In the genomic region with DNA sequence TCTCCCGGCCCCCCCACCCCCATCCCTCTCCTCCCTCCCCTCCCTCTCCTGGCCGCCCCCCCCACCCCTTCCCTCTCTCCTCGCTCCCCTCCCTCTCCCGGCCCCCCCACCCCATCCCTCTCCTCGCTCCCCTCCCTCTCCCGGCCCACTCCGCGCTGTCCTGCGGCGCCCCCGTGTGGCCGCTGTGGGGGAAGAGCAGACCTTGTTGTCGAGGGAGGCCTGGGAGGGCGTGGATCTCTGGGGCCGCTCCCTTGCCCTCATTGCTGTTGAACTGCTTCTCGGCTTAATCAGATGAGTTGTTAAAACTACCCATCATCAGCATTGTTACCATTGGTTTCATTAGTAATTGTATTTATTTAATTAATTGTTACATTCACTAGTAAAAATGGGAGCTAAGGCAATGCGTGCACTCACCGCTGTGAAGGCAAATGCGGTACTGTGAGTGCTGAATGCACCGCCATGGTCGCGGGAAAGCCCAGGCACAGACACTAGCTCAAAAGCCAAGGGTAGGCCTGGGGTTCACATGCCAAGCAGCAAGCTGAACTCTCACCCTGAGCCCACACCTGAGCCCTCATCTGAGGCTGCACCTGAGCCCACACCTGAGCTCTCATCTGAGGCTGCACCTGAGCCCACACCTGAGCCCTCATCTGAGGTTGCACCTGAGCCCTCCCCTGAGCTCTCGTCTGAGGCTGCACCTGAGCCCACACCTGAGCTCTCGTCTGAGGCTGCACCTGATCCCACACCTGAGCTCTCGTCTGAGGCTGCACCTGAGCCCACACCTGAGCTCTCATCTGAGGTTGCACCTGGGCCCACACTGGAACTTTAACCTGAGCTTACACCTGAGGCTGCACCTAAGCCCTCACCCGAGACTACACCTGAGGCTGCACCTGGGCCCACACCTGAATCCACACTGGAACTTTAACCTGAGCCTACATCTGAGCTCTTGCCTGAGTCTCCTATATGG, we compare ENCODE assay signal across 9 cellular contexts. TPM values are rescaled to one million over a fixed set of nuclear protein-coding genes. Genes with fewer than 3 reads are reported as not detected.
DNase-seq lines count a peak whose midpoint lies in the region; ATAC-seq and TF ChIP-seq lines count a peak whose summit lies in the region.
"Had no signal": no experiment of that assay in that cellular context is flagged by ENCODE, and none has a peak within 500 bp of the region (broad histone marks: within the 10 kb centered on the region; RNA-seq: fewer than 3 reads in every experiment).

No MANE protein-coding gene starts in this region.

- no peaks in the 10 kb centered on the region for H3K36me3 ChIP-seq in hepatocyte (replicated peaks; ENCODE audit: insufficient read depth, low read depth)

- H3K9me3 ChIP-seq in hepatocyte (ENCODE audit: low read depth): no peaks in the 10 kb centered on the region

- ATAC-seq in GM18873 (IDR thresholded peaks at IDR 0.05; ENCODE audit: low FRiP score, unreplicated experiment) (no peak), HG02798 (IDR thresholded peaks at IDR 0.05; ENCODE audit: poor library complexity, unreplicated experiment) (no peak)

- H3K4me1 ChIP-seq in hepatocyte (ENCODE audit: insufficient read depth): peaks cover 4% of the 10 kb centered on the region

- no peak overlapping the region for H2AFZ ChIP-seq in hepatocyte

- no peaks in the 10 kb centered on the region for H4K20me1 ChIP-seq in hepatocyte (ENCODE audit: insufficient read depth, poor library complexity, severe bottlenecking)

- WGBS in hepatocyte (ENCODE audit: low lambda C conversion rate, missing lambda C conversion rate): 53% methylated on average over 18 of the region's 26 CpGs

- H3K27ac ChIP-seq in hepatocyte: no peak overlapping the region
- H3K27ac ChIP-seq: epithelial cell of prostate had no signal

- H3K9me2 ChIP-seq in hepatocyte (replicated peaks; ENCODE audit: insufficient read depth): no peaks in the 10 kb centered on the region

- DNase-seq in GM03348 (ENCODE audit: low spot score) (peak; percentile 94), NCI-H1092 (lab: John Stamatoyannopoulos, UW) (peak; percentile 67), T-helper 9 cell (peak; percentile 74), amygdala (lab: John Stamatoyannopoulos, UW) (peak in 36 of 56 donors; percentile 18 to 78 (median 53)), hepatocyte (ENCODE audit: low spot score) (peak; percentile 88)
- DNase-seq in stimulated activated CD4-positive, alpha-beta T cell treated with anti-CD3 and anti-CD28 coated beads, Interleukin-12 subunit alpha, Interleukin-12 subunit beta, amount 100 ng/mL, for 24 hours (ENCODE audit: low read depth in 2 of 2): peak; percentile 41 to 68

- TF ChIP-seq CTCF in hepatocyte (IDR thresholded peaks at IDR 0.05; ENCODE audit: poor library complexity): peak; percentile 74

- H3K4me3 ChIP-seq in hepatocyte: no peak overlapping the region

- no peaks in the 10 kb centered on the region for H3K27me3 ChIP-seq in hepatocyte

- H3K79me2 ChIP-seq in hepatocyte: no peaks in the 10 kb centered on the region

- H3K4me2 ChIP-seq in hepatocyte: no peak overlapping the region

RNA-seq across cellular contexts. Expression of a gene that starts 8.8 kb away (rescaled TPM):
- total RNA-seq in hepatocyte: not detected in 2 replicates
- not detected in 2 replicates for polyA plus RNA-seq in hepatocyte

RNA-seq across cellular contexts. Expression of a gene that starts 19.6 kb away (rescaled TPM):
- total RNA-seq in hepatocyte: not detected in 2 replicates
- 0.44 and 0.84 TPM in 2 replicates for polyA plus RNA-seq in hepatocyte
